In genomic region chr16:1416521-1416941, GRCh38 we compare ENCODE assay signal across 15 cellular contexts. TPM values are rescaled to one million over a fixed set of nuclear protein-coding genes. Genes with fewer than 3 reads are reported as not detected.
DNase-seq lines count a peak whose midpoint lies in the region; ATAC-seq and TF ChIP-seq lines count a peak whose summit lies in the region.
"Had no signal": no experiment of that assay in that cellular context is flagged by ENCODE, and none has a peak within 500 bp of the region (broad histone marks: within the 10 kb centered on the region; RNA-seq: fewer than 3 reads in every experiment).

No MANE protein-coding gene starts in this region.

- H3K4me1 ChIP-seq in CD4-positive, alpha-beta memory T cell (ENCODE audit: insufficient read depth, low read length): peaks cover 32% of the 10 kb centered on the region
- H3K4me1 ChIP-seq in HCT116 (ENCODE audit: control insufficient read depth in 1 of 2, insufficient read depth in 2 of 2, low read length in 2 of 2) (peaks cover 12 to 45% of the 10 kb centered on the region in 2 experiments), hepatocyte (ENCODE audit: insufficient read depth) (peaks cover 18% of the 10 kb centered on the region)

- H3K9me3 Mint-ChIP-seq in CD4-positive, alpha-beta memory T cell: no peaks in the 10 kb centered on the region
- no peaks in the 10 kb centered on the region for H3K9me3 Mint-ChIP-seq in activated naive CD8-positive, alpha-beta T cell treated with anti-CD3 and anti-CD28 coated beads, Interleukin-2, amount 10 ng/mL, durations not matched to agents 7 days and 5 days
- no peaks in the 10 kb centered on the region for H3K9me3 Mint-ChIP-seq in neural crest cell

- TF ChIP-seq POLR2A in HCT116 (IDR thresholded peaks at IDR 0.05; ENCODE audit: borderline replicate concordance, extremely low read depth, insufficient read depth, insufficient read length): no peak

- no peak for TF ChIP-seq RAD21 in HCT116 (IDR thresholded peaks at IDR 0.05; ENCODE audit: low read depth)

- intact Hi-C loops in CD4-positive, alpha-beta memory T cell (cut with micrococcal nuclease): no loop called here
- intact Hi-C loops in HCT116 (cut with micrococcal nuclease): loop anchor here (5.0 to 10.0 kb wide), 2 partner anchors 52 to 196 kb away; partner anchors contain the start of genes CRAMP1 and IFT140

- TF ChIP-seq CTCF in HCT116 (IDR thresholded peaks at IDR 0.05 in 2 of 3, conservative IDR thresholded peaks at IDR 0.05 in 1 of 3; ENCODE audit: borderline replicate concordance in 1 of 3, insufficient read depth in 1 of 3, low read depth in 2 of 3, low read length in 2 of 3): no peak
- no peak for TF ChIP-seq CTCF in neural crest cell (conservative IDR thresholded peaks at IDR 0.05)
- TF ChIP-seq CTCF in hepatocyte (IDR thresholded peaks at IDR 0.05; ENCODE audit: poor library complexity): no peak

- POLR2A ChIA-PET in CD4-positive, alpha-beta memory T cell (lab: Charles Lee; ENCODE audit: partially characterized antibody): interaction anchor here (0.9 kb wide), 1 partner anchor 26 kb away, joined by 3 read pairs; no protein-coding TSS in a partner anchor
- POLR2A ChIA-PET in HCT116 (lab: Charles Lee): no interaction called here
- POLR2A ChIA-PET in activated naive CD8-positive, alpha-beta T cell treated with anti-CD3 and anti-CD28 coated beads, Interleukin-2, amount 10 ng/mL, durations not matched to agents 7 days and 5 days (lab: Charles Lee): interaction anchor here (0.7 to 1.4 kb wide), 2 partner anchors 8 to 307 kb away, joined by 3 to 6 read pairs; no protein-coding TSS in a partner anchor

- H2AFZ ChIP-seq in HCT116 (ENCODE audit: low read depth, low read length, poor library complexity, severe bottlenecking) (no peak overlapping the region), hepatocyte (no peak overlapping the region)

- H3K36me3 Mint-ChIP-seq in CD4-positive, alpha-beta memory T cell: peaks cover 5 to 16% of the 10 kb centered on the region in 2 donors
- peaks cover 5% of the 10 kb centered on the region for H3K36me3 Mint-ChIP-seq in activated naive CD8-positive, alpha-beta T cell treated with anti-CD3 and anti-CD28 coated beads, Interleukin-2, amount 10 ng/mL, durations not matched to agents 7 days and 5 days
- peaks cover 4% of the 10 kb centered on the region for H3K36me3 Mint-ChIP-seq in neural crest cell (ENCODE audit: low read depth)

- H3K9me3 ChIP-seq in CD4-positive, alpha-beta memory T cell (ENCODE audit: control insufficient read depth in 1 of 2, low read length in 2 of 2): no peaks in the 10 kb centered on the region
- H3K9me3 ChIP-seq in HCT116 (ENCODE audit: control insufficient read depth in 1 of 2, insufficient read depth in 1 of 2, low read depth in 1 of 2, low read length in 2 of 2): no peaks in the 10 kb centered on the region
- H3K9me3 ChIP-seq in hepatocyte (ENCODE audit: low read depth): no peaks in the 10 kb centered on the region
- H3K9me3 ChIP-seq: colonic mucosa had no signal

- peak overlapping the region in 6 of 7 donors; percentile 10 to 91 (median 38) for H3K27ac Mint-ChIP-seq in CD4-positive, alpha-beta memory T cell
- H3K27ac Mint-ChIP-seq in activated naive CD8-positive, alpha-beta T cell treated with anti-CD3 and anti-CD28 coated beads, Interleukin-2, amount 10 ng/mL, durations not matched to agents 7 days and 5 days: peak overlapping the region; percentile 72
- no peak overlapping the region for H3K27ac Mint-ChIP-seq in neural crest cell (ENCODE audit: unreplicated experiment)

- H4K20me1 ChIP-seq in HCT116 (ENCODE audit: insufficient read depth) (no peaks in the 10 kb centered on the region), hepatocyte (ENCODE audit: insufficient read depth, poor library complexity, severe bottlenecking) (no peaks in the 10 kb centered on the region)

- ATAC-seq in HCT116: no peak
- no peak for ATAC-seq in activated naive CD8-positive, alpha-beta T cell treated with anti-CD3 and anti-CD28 coated beads, Interleukin-2, amount 10 ng/mL, durations not matched to agents 7 days and 5 days (ENCODE audit: low read depth)
- ATAC-seq: activated CD4-positive, CD25-positive, alpha-beta regulatory T cell treated with anti-CD3 and anti-CD28 coated beads, Interleukin-2, amount 50 U/mL, for 24 hours had no signal

- no peak overlapping the region for H3K27ac ChIP-seq in CD4-positive, alpha-beta memory T cell (ENCODE audit: low read depth, low read length)
- H3K27ac ChIP-seq in HCT116 (ENCODE audit: low read depth, low read length): peak overlapping the region; percentile 13; the same call in 1 of the 2 replicates
- no peak overlapping the region for H3K27ac ChIP-seq in hepatocyte
- H3K27ac ChIP-seq: colonic mucosa had no signal

- H3K4me3 ChIP-seq in CD4-positive, alpha-beta memory T cell (ENCODE audit: low read length in 2 of 2): no peak overlapping the region
- no peak overlapping the region for H3K4me3 ChIP-seq in HCT116 (replicated peaks in 1 of 2; ENCODE audit: low read depth in 1 of 2, low read length in 2 of 2)
- no peak overlapping the region for H3K4me3 ChIP-seq in hepatocyte
- H3K4me3 ChIP-seq: colonic mucosa had no signal

- peaks cover 6 to 45% (median 24%) of the 10 kb centered on the region in 4 donors for H3K4me1 Mint-ChIP-seq in CD4-positive, alpha-beta memory T cell
- peaks cover 23% of the 10 kb centered on the region for H3K4me1 Mint-ChIP-seq in activated naive CD8-positive, alpha-beta T cell treated with anti-CD3 and anti-CD28 coated beads, Interleukin-2, amount 10 ng/mL, durations not matched to agents 7 days and 5 days
- peaks cover 17% of the 10 kb centered on the region for H3K4me1 Mint-ChIP-seq in neural crest cell

- CTCF ChIA-PET in CD4-positive, alpha-beta memory T cell (lab: Charles Lee; ENCODE audit: partially characterized antibody): interaction anchor here (0.5 to 0.7 kb wide), 2 partner anchors 119 to 533 kb away, joined by 3 to 5 read pairs; no protein-coding TSS in a partner anchor
- CTCF ChIA-PET in HCT116 (lab: Charles Lee): no interaction called here

- H3K27me3 Mint-ChIP-seq in CD4-positive, alpha-beta memory T cell: peaks cover 0 to 3% of the 10 kb centered on the region in 2 donors
- no peaks in the 10 kb centered on the region for H3K27me3 Mint-ChIP-seq in activated naive CD8-positive, alpha-beta T cell treated with anti-CD3 and anti-CD28 coated beads, Interleukin-2, amount 10 ng/mL, durations not matched to agents 7 days and 5 days
- H3K27me3 Mint-ChIP-seq in neural crest cell (ENCODE audit: low read depth): no peaks in the 10 kb centered on the region

- RAD21 ChIA-PET in HCT116 (lab: Charles Lee; ENCODE audit: low non-redundant PET in 1 of 2, low total read pairs in 2 of 2, uncharacterized antibody in 2 of 2, unreplicated experiment in 2 of 2): no interaction called here

- 86% methylated on average over 3 of the region's 3 CpGs for WGBS in hepatocyte (ENCODE audit: low lambda C conversion rate, missing lambda C conversion rate)

- H3K27me3 ChIP-seq in CD4-positive, alpha-beta memory T cell (ENCODE audit: insufficient read depth, low read length): no peaks in the 10 kb centered on the region
- H3K27me3 ChIP-seq in HCT116 (ENCODE audit: insufficient read depth, low read length): no peaks in the 10 kb centered on the region
- H3K27me3 ChIP-seq in hepatocyte: no peaks in the 10 kb centered on the region
- H3K27me3 ChIP-seq: colonic mucosa had no signal

- no peak for DNase-seq in CD4-positive, alpha-beta memory T cell
- no peak for DNase-seq in HCT116 (ENCODE audit: low read depth, low spot score)
- DNase-seq in activated naive CD8-positive, alpha-beta T cell treated with anti-CD3 and anti-CD28 coated beads, Interleukin-2, amount 10 ng/mL, durations not matched to agents 7 days and 5 days: no peak
- no peak for DNase-seq in neural crest cell (ENCODE audit: low read depth, low spot score)
- DNase-seq in stimulated activated CD4-positive, alpha-beta T cell treated with anti-CD3 and anti-CD28 coated beads, Interleukin-4, amount 100 ng/mL, for 24 hours: no peak
- DNase-seq in dedifferentiated amniotic fluid mesenchymal stem cell (ENCODE audit: extremely low spot score): no peak
- no peak for DNase-seq in SIG-M5 (lab: John Stamatoyannopoulos, UW)
- no peak for DNase-seq in hepatocyte (ENCODE audit: low spot score)
- DNase-seq: activated naive CD4-positive, alpha-beta T cell treated with Interleukin-2 at 50 U/mL for 16 hours; colonic mucosa; KG1; NCI-H187; SHP77 treated with DMSO at 0.1 percent for 48 hours; stimulated activated CD4-positive, alpha-beta T cell treated with anti-CD3 and anti-CD28 coated beads, Interleukin-2, amount 100 ng/mL, for 48 hours had no signal

- H3K9me2 ChIP-seq in HCT116 (ENCODE audit: insufficient read depth): no peaks in the 10 kb centered on the region
- H3K9me2 ChIP-seq in hepatocyte (replicated peaks; ENCODE audit: insufficient read depth): no peaks in the 10 kb centered on the region

- peak overlapping the region; percentile 51 for H3K4me2 ChIP-seq in HCT116 (ENCODE audit: low read length)
- no peak overlapping the region for H3K4me2 ChIP-seq in hepatocyte

- H3K4me3 Mint-ChIP-seq in CD4-positive, alpha-beta memory T cell: peak overlapping the region in 4 of 8 donors; percentile 29 to 72 (median 54)
- peak overlapping the region; percentile 32 for H3K4me3 Mint-ChIP-seq in activated naive CD8-positive, alpha-beta T cell treated with anti-CD3 and anti-CD28 coated beads, Interleukin-2, amount 10 ng/mL, durations not matched to agents 7 days and 5 days
- peak overlapping the region; percentile 80 for H3K4me3 Mint-ChIP-seq in neural crest cell

- peaks cover 33% of the 10 kb centered on the region for H3K79me2 ChIP-seq in HCT116 (ENCODE audit: insufficient read depth, low read length)
- peaks cover 44% of the 10 kb centered on the region for H3K79me2 ChIP-seq in hepatocyte

- no TSS peak for BruUV-seq in HCT116 (replicated peaks; lab: Mats Ljungman, UMichigan)

- H3K9ac ChIP-seq in HCT116 (ENCODE audit: low read length): peak overlapping the region; percentile 9; the same call in 1 of the 2 replicates

- H3K36me3 ChIP-seq in CD4-positive, alpha-beta memory T cell (ENCODE audit: insufficient read depth, low read length): no peaks in the 10 kb centered on the region
- H3K36me3 ChIP-seq in HCT116 (ENCODE audit: control insufficient read depth in 1 of 2, insufficient read depth in 2 of 2, low read length in 2 of 2) (peaks cover 0 to 5% of the 10 kb centered on the region in 2 experiments; a peak in 1 of 4 replicates), hepatocyte (replicated peaks; ENCODE audit: insufficient read depth, low read depth) (no peaks in the 10 kb centered on the region)
- H3K36me3 ChIP-seq: colonic mucosa had no signal

RNA-seq across cellular contexts. Expression of gene UNKL, which starts 2.0 kb away (rescaled TPM):
- total RNA-seq in CD4-positive, alpha-beta memory T cell: 100 to 1,000 TPM; 110 to 122 TPM
- 1 to 10 TPM; 1.3 to 9.1 TPM for polyA plus RNA-seq in CD4-positive, alpha-beta memory T cell
- 24.9 TPM for total RNA-seq in HCT116 (2021; ENCODE audit: unreplicated experiment)
- 12.3 and 14.9 TPM in 2 replicates for polyA plus RNA-seq in HCT116 (2012)
- total RNA-seq in activated naive CD8-positive, alpha-beta T cell treated with anti-CD3 and anti-CD28 coated beads, Interleukin-2, amount 10 ng/mL, durations not matched to agents 7 days and 5 days: 10 to 100 TPM; 60.4 to 68.7 TPM
- 18.6 and 26.2 TPM in 2 replicates for total RNA-seq in neural crest cell
- 5.5 and 10.3 TPM in 2 replicates for total RNA-seq in hepatocyte
- 8.5 and 9.6 TPM in 2 replicates for polyA plus RNA-seq in hepatocyte

RNA-seq across cellular contexts. Expression of gene UQCC4, which starts 4.0 kb away (rescaled TPM):
- 1 to 10 TPM; 7.8 to 9.2 TPM for total RNA-seq in CD4-positive, alpha-beta memory T cell
- polyA plus RNA-seq in CD4-positive, alpha-beta memory T cell: 10 to 100 TPM; 33.2 to 44.1 TPM
- total RNA-seq in HCT116 (2021; ENCODE audit: unreplicated experiment) (22.6 TPM), neural crest cell (17.1 and 17.8 TPM in 2 replicates), hepatocyte (16.0 and 17.3 TPM in 2 replicates)
- 25.2 and 26.8 TPM in 2 replicates for polyA plus RNA-seq in HCT116 (2012)
- 10 to 100 TPM; 14.0 to 15.0 TPM for total RNA-seq in activated naive CD8-positive, alpha-beta T cell treated with anti-CD3 and anti-CD28 coated beads, Interleukin-2, amount 10 ng/mL, durations not matched to agents 7 days and 5 days
- polyA plus RNA-seq in hepatocyte: 24.0 and 36.6 TPM in 2 replicates

RNA-seq across cellular contexts. Expression of gene PERCC1, which starts 14.3 kb away (rescaled TPM):
- total RNA-seq in CD4-positive, alpha-beta memory T cell: under 1 TPM; 0.49 to 0.50 TPM
- polyA plus RNA-seq in CD4-positive, alpha-beta memory T cell: not detected
- total RNA-seq in HCT116 (2021; ENCODE audit: unreplicated experiment) (not detected), neural crest cell (not detected in 2 replicates), hepatocyte (2.0 and 2.5 TPM in 2 replicates)
- not detected in 2 replicates for polyA plus RNA-seq in HCT116 (2012)
- total RNA-seq in activated naive CD8-positive, alpha-beta T cell treated with anti-CD3 and anti-CD28 coated beads, Interleukin-2, amount 10 ng/mL, durations not matched to agents 7 days and 5 days: 1 to 10 TPM in 1 of 2 experiments, under 1 TPM in 1; 0.57 to 1.2 TPM
- polyA plus RNA-seq in hepatocyte: not detected in 2 replicates

RNA-seq across cellular contexts. Expression of gene CCDC154, which starts 27.8 kb away (rescaled TPM):
- 10 to 100 TPM; 12.1 to 14.7 TPM for total RNA-seq in CD4-positive, alpha-beta memory T cell
- polyA plus RNA-seq in CD4-positive, alpha-beta memory T cell: under 1 TPM in 1 of 2 donors, not detected in 1; 0.13 TPM
- total RNA-seq in HCT116 (2021; ENCODE audit: unreplicated experiment) (1.7 TPM), neural crest cell (1.2 and 1.9 TPM in 2 replicates), hepatocyte (0.33 and 0.64 TPM in 2 replicates)
- 0.31 and 0.34 TPM in 2 replicates for polyA plus RNA-seq in HCT116 (2012)
- 1 to 10 TPM; 6.1 to 6.5 TPM for total RNA-seq in activated naive CD8-positive, alpha-beta T cell treated with anti-CD3 and anti-CD28 coated beads, Interleukin-2, amount 10 ng/mL, durations not matched to agents 7 days and 5 days
- 1.6 and 4.6 TPM in 2 replicates for polyA plus RNA-seq in hepatocyte

RNA-seq across cellular contexts. Expression of gene CLCN7, which starts 58.3 kb away (rescaled TPM):
- 100 to 1,000 TPM; 105 to 111 TPM for total RNA-seq in CD4-positive, alpha-beta memory T cell
- polyA plus RNA-seq in CD4-positive, alpha-beta memory T cell: 10 to 100 TPM; 18.1 to 29.6 TPM
- total RNA-seq in HCT116 (2021; ENCODE audit: unreplicated experiment) (64.0 TPM), neural crest cell (74.5 and 82.4 TPM in 2 replicates), hepatocyte (47.4 and 56.3 TPM in 2 replicates)
- 34.9 and 46.7 TPM in 2 replicates for polyA plus RNA-seq in HCT116 (2012)
- total RNA-seq in activated naive CD8-positive, alpha-beta T cell treated with anti-CD3 and anti-CD28 coated beads, Interleukin-2, amount 10 ng/mL, durations not matched to agents 7 days and 5 days: 10 to 100 TPM; 69.7 to 72.2 TPM
- polyA plus RNA-seq in hepatocyte: 107 and 127 TPM in 2 replicates
